In genomic region chr1:214516434-214517326, GRCh38 we compare ENCODE assay signal across 21 cellular contexts. TPM values are rescaled to one million over a fixed set of nuclear protein-coding genes. Genes with fewer than 3 reads are reported as not detected.
DNase-seq lines count a peak whose midpoint lies in the region; ATAC-seq, FAIRE-seq and TF ChIP-seq lines count a peak whose summit lies in the region.
"Had no signal": no experiment of that assay in that cellular context is flagged by ENCODE, and none has a peak within 500 bp of the region (broad histone marks: within the 10 kb centered on the region; RNA-seq: fewer than 3 reads in every experiment).

No MANE protein-coding gene starts in this region.

- FAIRE-seq in keratinocyte (lab: Jason Lieb, UNC): no peak

- no peak for DNase-seq in GM23248
- DNase-seq in SW480 (ENCODE audit: low spot score): peak; percentile 47
- DNase-seq in keratinocyte (ENCODE audit: low read depth, low spot score): no peak
- no peak for DNase-seq in smooth muscle cell (lab: John Stamatoyannopoulos, UW; ENCODE audit: unreplicated experiment)
- no peak for DNase-seq in NCI-H1092 (lab: John Stamatoyannopoulos, UW)
- DNase-seq in stimulated activated CD4-positive, alpha-beta T cell treated with anti-CD3 and anti-CD28 coated beads, Interleukin-4, amount 100 ng/mL, for 1 hour: no peak
- DNase-seq: activated CD8-positive, alpha-beta T cell treated with anti-CD3 and anti-CD28 coated beads, Interleukin-2, amount 10 ng/mL, durations not matched to agents 7 days and 5 days; DND-41; endodermal cell; foreskin melanocyte; NCI-H1092 treated with DMSO at 0.1 percent for 48 hours; NCI-H2107; NCI-H748 treated with DMSO at 0.1 percent for 48 hours; Peyer's patch; right cardiac atrium; stimulated activated CD4-positive, alpha-beta T cell treated with anti-CD3 and anti-CD28 coated beads, Interleukin-2, amount 100 ng/mL, for 48 hours; stimulated activated CD8-positive, alpha-beta memory T cell treated with anti-CD3 and anti-CD28 coated beads, Interleukin-4, amount 100 ng/mL, for 48 hours had no signal

- no peaks in the 10 kb centered on the region for H4K20me1 ChIP-seq in GM23248 (ENCODE audit: insufficient read depth)
- peaks cover 5% of the 10 kb centered on the region for H4K20me1 ChIP-seq in keratinocyte (ENCODE audit: control insufficient read depth, extremely low read depth, insufficient read depth, low read length)
- peaks cover 97% of the 10 kb centered on the region for H4K20me1 ChIP-seq in smooth muscle cell (ENCODE audit: low read depth)
- H4K20me1 ChIP-seq: BLaER1 had no signal

- H3K9me2 ChIP-seq in GM23248 (ENCODE audit: insufficient read depth): no peaks in the 10 kb centered on the region

- H3K4me3 ChIP-seq in GM23248 (no peak overlapping the region), keratinocyte (ENCODE audit: control insufficient read depth in 2 of 3, extremely low read depth in 1 of 3, insufficient read depth in 2 of 3, low read depth in 1 of 3, low read length in 3 of 3) (no peak overlapping the region), smooth muscle cell (no peak overlapping the region)
- H3K4me3 ChIP-seq: BLaER1, lung, Peyer's patch, suprapubic skin had no signal

- peak overlapping the region; percentile 41; the same call in 1 of the 2 replicates for H3K9ac ChIP-seq in GM23248
- H3K9ac ChIP-seq in keratinocyte (ENCODE audit: control insufficient read depth, extremely low read depth, insufficient read depth, low read length): no peak overlapping the region
- H3K9ac ChIP-seq in smooth muscle cell (ENCODE audit: low read depth): no peak overlapping the region
- H3K9ac ChIP-seq: BLaER1 had no signal

- WGBS in GM23248 (ENCODE audit: low coverage in 1 of 2, low lambda C conversion rate in 2 of 2, missing lambda C conversion rate in 2 of 2), 2 experiments: 98 to 99% methylated on average over 6 of the region's 6 CpGs
- WGBS in smooth muscle cell (ENCODE audit: low lambda C conversion rate): 77% methylated on average over 6 of the region's 6 CpGs

- peaks cover 100% of the 10 kb centered on the region for H3K79me2 ChIP-seq in GM23248 (ENCODE audit: insufficient read depth)
- peaks cover 100% of the 10 kb centered on the region for H3K79me2 ChIP-seq in keratinocyte (ENCODE audit: control insufficient read depth, insufficient read depth, low read length)
- H3K79me2 ChIP-seq in smooth muscle cell (ENCODE audit: low read depth): peaks cover 90% of the 10 kb centered on the region

- no peaks in the 10 kb centered on the region for H3K36me3 ChIP-seq in GM23248 (ENCODE audit: low read depth)
- H3K36me3 ChIP-seq in keratinocyte (ENCODE audit: control insufficient read depth in 2 of 2, extremely low read depth in 1 of 2, insufficient read depth in 2 of 2, low read length in 2 of 2): peaks cover 0 to 5% of the 10 kb centered on the region in 2 experiments
- no peaks in the 10 kb centered on the region for H3K36me3 ChIP-seq in smooth muscle cell (ENCODE audit: low read depth)
- H3K36me3 ChIP-seq: BLaER1, Peyer's patch, suprapubic skin had no signal

- H3K9me1 ChIP-seq in keratinocyte (ENCODE audit: control insufficient read depth, extremely low read depth, insufficient read depth, low read length): no peaks in the 10 kb centered on the region

- H3K4me2 ChIP-seq in GM23248 (ENCODE audit: unreplicated experiment) (no peak overlapping the region), keratinocyte (ENCODE audit: control insufficient read depth, extremely low read depth, insufficient read depth, low read depth, low read length) (peak overlapping the region; percentile 17), smooth muscle cell (no peak overlapping the region)
- H3K4me2 ChIP-seq: BLaER1 had no signal

- no peak for ATAC-seq in GM19467 (IDR thresholded peaks at IDR 0.05; ENCODE audit: unreplicated experiment)
- ATAC-seq: activated CD8-positive, alpha-beta T cell treated with anti-CD3 and anti-CD28 coated beads, Interleukin-2, amount 10 ng/mL, durations not matched to agents 7 days and 5 days; right cardiac atrium had no signal

- H2AFZ ChIP-seq in GM23248 (no peak overlapping the region), keratinocyte (ENCODE audit: control insufficient read depth, low read length) (no peak overlapping the region), smooth muscle cell (ENCODE audit: low read depth) (no peak overlapping the region)

- H3K27me3 ChIP-seq in GM23248 (replicated peaks; ENCODE audit: insufficient read depth) (no peaks in the 10 kb centered on the region), keratinocyte (ENCODE audit: control insufficient read depth, extremely low read depth, insufficient read depth, low read length) (no peaks in the 10 kb centered on the region), smooth muscle cell (ENCODE audit: low read depth) (no peaks in the 10 kb centered on the region)
- H3K27me3 ChIP-seq: BLaER1, Peyer's patch, suprapubic skin had no signal

- no peaks in the 10 kb centered on the region for H3K9me3 ChIP-seq in GM23248 (ENCODE audit: low read depth)
- H3K9me3 ChIP-seq in keratinocyte (ENCODE audit: control insufficient read depth, low read depth, low read length): no peaks in the 10 kb centered on the region
- no peaks in the 10 kb centered on the region for H3K9me3 ChIP-seq in smooth muscle cell (replicated peaks; ENCODE audit: low read depth)
- H3K9me3 ChIP-seq: Peyer's patch, suprapubic skin had no signal

- H3K27ac ChIP-seq in GM23248: 0 out of 2 replicates have a peak overlapping the region, but pooled peaks have one; percentile 38
- H3K27ac ChIP-seq in keratinocyte (ENCODE audit: control insufficient read depth, insufficient read depth, low read length): no peak overlapping the region
- peak overlapping the region; percentile 32 for H3K27ac ChIP-seq in smooth muscle cell (ENCODE audit: low read depth)
- H3K27ac ChIP-seq: BLaER1, Peyer's patch, suprapubic skin had no signal

- in situ Hi-C loops in GM23248 (cut with MboI): no loop called here

- dilution Hi-C loops in keratinocyte (cut with MboI; ENCODE audit: extremely low pct_ligation_motif_present, low sequenced_read_pairs): no loop called here

- peaks cover 20% of the 10 kb centered on the region for H3F3A ChIP-seq in GM23248 (ENCODE audit: insufficient read depth)
- no peaks in the 10 kb centered on the region for H3F3A ChIP-seq in smooth muscle cell (ENCODE audit: low read depth)

- no peak for TF ChIP-seq CTCF in keratinocyte (optimal IDR thresholded peaks at IDR 0.05 in 1 of 3, IDR thresholded peaks at IDR 0.05 in 1 of 3, conservative IDR thresholded peaks at IDR 0.05 in 1 of 3; ENCODE audit: extremely low read depth in 1 of 3, insufficient read depth in 2 of 3, low read length in 3 of 3)
- no peak for TF ChIP-seq CTCF in smooth muscle cell (IDR thresholded peaks at IDR 0.05; ENCODE audit: borderline replicate concordance, insufficient read depth, poor library complexity, severe bottlenecking)

- H3K4me1 ChIP-seq in GM23248 (ENCODE audit: insufficient read depth): peaks cover 70% of the 10 kb centered on the region
- peaks cover 36% of the 10 kb centered on the region for H3K4me1 ChIP-seq in keratinocyte (ENCODE audit: control insufficient read depth, extremely low read depth, insufficient read depth, low read length)
- H3K4me1 ChIP-seq in smooth muscle cell (ENCODE audit: low read depth): peaks cover 41% of the 10 kb centered on the region
- H3K4me1 ChIP-seq: BLaER1 had no signal

RNA-seq across cellular contexts. Expression of gene PTPN14, which starts 34.7 kb away (rescaled TPM):
- total RNA-seq in GM23248 (2014; rRNA removed; shearing (Covaris generic)): 49.1 and 49.8 TPM in 2 replicates
- polyA plus RNA-seq in GM23248 (2016; fragmentation: Nextera tagmentation; extraction: Ambion mirVana) (38.7 and 41.4 TPM in 2 replicates), keratinocyte (28.0 to 59.9 TPM (median 29.9 TPM) in 3 replicates), smooth muscle cell (13.7 and 13.9 TPM in 2 replicates)
- polyA plus RNA-seq in keratinocyte (2011; ENCODE audit: low read depth): 16.1 TPM
- polyA plus RNA-seq in keratinocyte (2011; cell fraction: cytosol; rRNA removed): 22.9 and 31.8 TPM in 2 replicates
- 67.8 and 76.2 TPM in 2 replicates for polyA plus RNA-seq in keratinocyte (2011; cell fraction: nucleus; rRNA removed)
- polyA plus RNA-seq in keratinocyte (2012; ENCODE audit: low replicate concordance): 23.6 and 44.7 TPM in 2 replicates
- 115 to 156 TPM (median 131 TPM) in 3 replicates for polyA minus RNA-seq in keratinocyte
- 92.3 TPM for polyA minus RNA-seq in keratinocyte (2011; cell fraction: cytosol; rRNA and poly(A)+ RNA removed)
- 167 and 251 TPM in 2 replicates for polyA minus RNA-seq in keratinocyte (2011; cell fraction: nucleus; rRNA and poly(A)+ RNA removed)
- total RNA-seq in smooth muscle cell: 28.6 and 28.9 TPM in 2 replicates
